9 cellular contexts compared by ENCODE assay signal in the genomic region with DNA sequence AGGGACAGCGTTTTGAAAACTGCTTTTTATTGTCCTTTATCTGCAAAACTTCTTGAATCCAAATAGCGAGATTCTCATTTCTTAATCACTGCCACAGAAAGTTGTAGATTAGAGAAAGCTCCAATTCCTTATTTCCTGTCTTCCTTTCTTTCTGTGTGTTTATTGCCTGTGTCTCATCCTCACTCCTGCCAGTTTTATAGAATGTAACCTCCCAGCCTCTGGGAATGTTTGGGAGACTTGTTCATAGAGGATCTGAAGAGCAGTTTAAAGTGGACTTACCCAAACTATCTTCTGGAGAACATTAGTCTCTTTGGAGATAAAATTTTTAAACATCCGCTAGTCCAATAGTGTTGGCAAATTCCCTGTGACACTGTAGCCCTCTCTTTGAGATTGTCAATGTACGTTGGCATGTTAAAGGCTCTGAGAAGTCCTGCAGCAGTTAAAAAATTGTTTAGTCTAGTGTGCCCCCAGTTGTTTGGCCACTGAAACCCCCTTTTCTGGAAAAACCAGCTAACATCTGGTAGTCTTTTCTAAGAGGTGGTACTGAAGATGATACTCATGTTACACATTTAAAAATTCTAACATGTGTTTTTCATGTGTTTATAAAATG. TPM values are rescaled to one million over a fixed set of nuclear protein-coding genes. Genes with fewer than 3 reads are reported as not detected.
DNase-seq lines count a peak whose midpoint lies in the region; ATAC-seq and TF ChIP-seq lines count a peak whose summit lies in the region.
"Had no signal": no experiment of that assay in that cellular context is flagged by ENCODE, and none has a peak within 500 bp of the region (broad histone marks: within the 10 kb centered on the region; RNA-seq: fewer than 3 reads in every experiment).

No MANE protein-coding gene starts in this region.

- H3K36me3 Mint-ChIP-seq in Caco-2 (ENCODE audit: insufficient read depth, unreplicated experiment) = peaks cover 76% of the 10 kb centered on the region
- peaks cover 7% of the 10 kb centered on the region for H3K36me3 Mint-ChIP-seq in progenitor cell of endocrine pancreas (ENCODE audit: insufficient read depth)

- H3K4me1 ChIP-seq in Caco-2 (peaks cover 78% of the 10 kb centered on the region), Peyer's patch (peaks cover 0 to 58% (median 5%) of the 10 kb centered on the region in 4 donors), fibroblast of lung (ENCODE audit: control insufficient read depth, extremely low read depth, insufficient read depth, low read length) (peaks cover 27% of the 10 kb centered on the region)

- H3K27ac Mint-ChIP-seq in Caco-2 (ENCODE audit: unreplicated experiment) (peak overlapping the region; percentile 98), progenitor cell of endocrine pancreas (peak overlapping the region; percentile 98)

- H3K9me3 Mint-ChIP-seq in Caco-2 (ENCODE audit: unreplicated experiment) (no peaks in the 10 kb centered on the region), progenitor cell of endocrine pancreas (ENCODE audit: low read depth) (peaks cover 2% of the 10 kb centered on the region)

- peak overlapping the region; percentile 59 for H3K4me2 ChIP-seq in fibroblast of lung (ENCODE audit: extremely low read depth, insufficient read depth, low read length)

- BruUV-seq in Caco-2 (replicated peaks; lab: Mats Ljungman, UMichigan) = TSS peak; percentile 96

- H3K9me3 ChIP-seq in Caco-2 (no peaks in the 10 kb centered on the region), Peyer's patch (no peaks in the 10 kb centered on the region), fibroblast of lung (ENCODE audit: control insufficient read depth, insufficient read depth, low read depth, low read length) (no peaks in the 10 kb centered on the region)

- H4K20me1 ChIP-seq in fibroblast of lung (ENCODE audit: control insufficient read depth, extremely low read depth, insufficient read depth, low read length) = no peaks in the 10 kb centered on the region

- no peak for ATAC-seq in GM18907 (IDR thresholded peaks at IDR 0.05; ENCODE audit: unreplicated experiment)
- ATAC-seq in HG02938 (IDR thresholded peaks at IDR 0.05; ENCODE audit: unreplicated experiment) = no peak
- ATAC-seq in HG03439 (IDR thresholded peaks at IDR 0.05; ENCODE audit: unreplicated experiment) = no peak

- no peak overlapping the region for H3K4me3 ChIP-seq in Caco-2 (ENCODE audit: low read depth, low read length)
- H3K4me3 ChIP-seq in Peyer's patch = no peak overlapping the region
- H3K4me3 ChIP-seq in fibroblast of lung (replicated peaks in 1 of 4; ENCODE audit: control extremely low read depth in 1 of 4, insufficient read depth in 1 of 4, low read depth in 3 of 4, low read length in 4 of 4) = no peak overlapping the region

- intact Hi-C loops in Caco-2 (cut with micrococcal nuclease; ENCODE audit: unreplicated experiment) = loop anchor here (1.0 to 2.0 kb wide), 3 partner anchors 9 to 50 kb away; a partner anchor contains a TSS

- POLR2A ChIA-PET in Caco-2 (lab: Charles Lee) = interaction anchor here (1.0 to 1.6 kb wide), 2 partner anchors 10 kb away, joined by 7 to 17 read pairs; no protein-coding TSS in a partner anchor

- H3K79me2 ChIP-seq in fibroblast of lung (ENCODE audit: control insufficient read depth, insufficient read depth, low read length) = peaks cover 56% of the 10 kb centered on the region

- H3K27ac ChIP-seq in Peyer's patch (peak overlapping the region in 3 of 4 donors; percentile 53 to 77 (median 73)), fibroblast of lung (ENCODE audit: insufficient read depth, low read length) (peak overlapping the region; percentile 85)

- H3K4me3 Mint-ChIP-seq in Caco-2 (ENCODE audit: unreplicated experiment) (peak overlapping the region; percentile 62), progenitor cell of endocrine pancreas (ENCODE audit: low read depth) (no peak overlapping the region)

- DNase-seq in Caco-2 (peak in 1 of 2 experiments; percentile 3), Peyer's patch (no peak), fibroblast of lung (ENCODE audit: low read depth in 2 of 2) (peak; percentile 43 to 83), progenitor cell of endocrine pancreas (ENCODE audit: low spot score, unreplicated experiment) (no peak)
- no peak for DNase-seq in stimulated activated CD4-positive, alpha-beta T cell treated with anti-CD3 and anti-CD28 coated beads, Interleukin-4, amount 100 ng/mL, for 4 hours
- DNase-seq: NCI-H2107 had no signal

- no peaks in the 10 kb centered on the region for H3K27me3 Mint-ChIP-seq in Caco-2 (ENCODE audit: insufficient read depth, unreplicated experiment)
- H3K27me3 Mint-ChIP-seq in progenitor cell of endocrine pancreas = no peaks in the 10 kb centered on the region

- CTCF ChIA-PET in Caco-2 (lab: Charles Lee) = interaction anchor here (0.6 kb wide), 1 partner anchor 66 kb away, joined by 5 read pairs; no protein-coding TSS in a partner anchor

- peak overlapping the region; percentile 20 for H3K9ac ChIP-seq in fibroblast of lung (ENCODE audit: insufficient read depth, low read length)

- no peak overlapping the region for H2AFZ ChIP-seq in fibroblast of lung (ENCODE audit: low read length)

- no peaks in the 10 kb centered on the region; the same call in 1 of the 2 replicates for H3K36me3 ChIP-seq in Caco-2 (ENCODE audit: control insufficient read depth, insufficient read depth, low read length)
- H3K36me3 ChIP-seq in Peyer's patch = no peaks in the 10 kb centered on the region
- H3K36me3 ChIP-seq in fibroblast of lung (ENCODE audit: control insufficient read depth, insufficient read depth, low read length) = no peaks in the 10 kb centered on the region

- TF ChIP-seq POLR2A in Peyer's patch (IDR thresholded peaks at IDR 0.05) = no peak

- TF ChIP-seq CTCF in Caco-2 (IDR thresholded peaks at IDR 0.05; ENCODE audit: insufficient read depth in 1 of 2, low read depth in 1 of 2, low read length in 1 of 2, severe bottlenecking in 1 of 2, unreplicated experiment in 1 of 2) = no peak
- no peak for TF ChIP-seq CTCF in Peyer's patch (IDR thresholded peaks at IDR 0.05)
- TF ChIP-seq CTCF in fibroblast of lung (conservative IDR thresholded peaks at IDR 0.05 in 1 of 2, IDR thresholded peaks at IDR 0.05 in 1 of 2; ENCODE audit: low read depth in 1 of 2, low read length in 2 of 2) = no peak
- TF ChIP-seq CTCF in progenitor cell of endocrine pancreas (IDR thresholded peaks at IDR 0.05; ENCODE audit: unreplicated experiment) = no peak

- H3K27me3 ChIP-seq in Caco-2 (replicated peaks; ENCODE audit: control insufficient read depth, insufficient read depth, low read length) (no peaks in the 10 kb centered on the region), Peyer's patch (no peaks in the 10 kb centered on the region), fibroblast of lung (ENCODE audit: control insufficient read depth, insufficient read depth, low read length) (no peaks in the 10 kb centered on the region)

- H3K4me1 Mint-ChIP-seq in Caco-2 (ENCODE audit: low read depth, unreplicated experiment) (peaks cover 44% of the 10 kb centered on the region), progenitor cell of endocrine pancreas (ENCODE audit: low read depth) (peaks cover 31% of the 10 kb centered on the region)

RNA-seq across cellular contexts. Expression of a gene that starts 50.5 kb away (rescaled TPM):
- total RNA-seq in Caco-2 (2022) (315 and 331 TPM in 2 replicates), Peyer's patch (100 to 1,000 TPM; 116 to 533 (median 439) TPM), fibroblast of lung (51.6 and 81.7 TPM in 2 replicates), progenitor cell of endocrine pancreas (103 and 112 TPM in 2 replicates)
- polyA plus RNA-seq in fibroblast of lung = 47.9 and 105 TPM in 2 replicates
- polyA plus RNA-seq in fibroblast of lung (2012) = 58.4 and 119 TPM in 2 replicates
- 157 and 358 TPM in 2 replicates for polyA minus RNA-seq in fibroblast of lung (ENCODE audit: low replicate concordance)

Comparison
In these comparisons a context has a peak if more than half of its experiments do, and no peak if none do; other contexts are left out.
1. DNase-seq: peak in fibroblast of lung (2 of 2); none in Peyer's patch (0 of 3), progenitor cell of endocrine pancreas (single experiment) and stimulated activated CD4-positive, alpha-beta T cell treated with anti-CD3 and anti-CD28 coated beads, Interleukin-4, amount 100 ng/mL, for 4 hours (0 of 2).